8 cellular contexts compared by ENCODE assay signal in the genomic region with DNA sequence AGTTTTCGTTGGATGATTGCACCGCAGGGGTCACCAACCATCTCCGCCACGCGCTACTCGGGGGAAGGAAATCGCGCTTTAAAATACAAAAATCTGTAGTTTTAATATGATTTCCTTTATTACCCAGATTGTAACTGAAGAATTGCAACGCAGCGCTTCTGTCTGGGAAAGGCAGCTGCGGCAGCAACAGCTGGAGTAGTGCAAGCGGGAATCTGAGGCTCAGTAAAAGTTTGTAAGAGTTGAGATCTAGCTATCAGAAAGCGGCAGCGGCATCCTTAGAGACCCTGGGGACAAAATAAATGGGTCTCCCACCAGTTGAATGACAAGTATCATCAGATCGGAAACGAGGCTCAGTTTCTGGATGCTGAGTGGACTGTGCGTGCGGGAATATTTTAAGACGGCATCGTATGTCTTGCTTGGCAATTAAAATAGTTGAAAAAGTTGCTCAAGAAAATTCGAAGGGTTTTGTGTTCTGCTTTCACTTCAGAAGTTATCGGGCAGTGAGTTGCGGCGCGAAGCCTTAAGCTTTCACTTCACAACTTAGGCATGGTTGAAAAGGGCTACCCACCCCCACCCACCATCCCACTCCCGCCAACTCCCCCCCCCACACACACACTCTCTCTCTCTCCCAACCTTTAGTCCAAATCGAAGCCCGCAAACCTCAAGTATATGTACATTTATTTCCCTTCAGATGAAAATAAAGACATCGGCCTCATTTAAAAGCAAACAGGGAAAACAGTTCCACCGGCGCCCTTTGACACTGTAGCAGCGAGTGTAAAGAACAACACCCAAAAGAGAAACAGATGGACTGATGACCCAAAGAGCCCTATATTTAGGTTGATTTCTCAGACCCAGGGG. TPM values are rescaled to one million over a fixed set of nuclear protein-coding genes. Genes with fewer than 3 reads are reported as not detected.
DNase-seq lines count a peak whose midpoint lies in the region; ATAC-seq, FAIRE-seq and TF ChIP-seq lines count a peak whose summit lies in the region.

No MANE protein-coding gene starts in this region.

- H3K4me3 ChIP-seq in SK-N-SH (ENCODE audit: low read depth in 2 of 2, low read length in 1 of 2), result peak overlapping the region; percentile 47 to 63
- peak overlapping the region; percentile 74 for H3K4me3 ChIP-seq in astrocyte (ENCODE audit: insufficient read depth, low read depth, low read length)

- no peak for TF ChIP-seq CTCF in SK-N-SH (IDR thresholded peaks at IDR 0.05)
- TF ChIP-seq CTCF in astrocyte (IDR thresholded peaks at IDR 0.05; ENCODE audit: insufficient read depth, low read depth, low read length), result no peak

- ATAC-seq in SK-N-SH treated with all-trans-retinoic acid at 6 μM for 48 hours (no peak), GM21526 (IDR thresholded peaks at IDR 0.05; ENCODE audit: low FRiP score, unreplicated experiment) (no peak)
- ATAC-seq in stimulated activated naive CD8-positive, alpha-beta T cell treated with anti-CD3 and anti-CD28 coated beads, Interleukin-15, amount 100 ng/mL, for 72 hours, result no peak

- no peak for TF ChIP-seq EP300 in SK-N-SH (IDR thresholded peaks at IDR 0.05; ENCODE audit: borderline replicate concordance in 1 of 2, low read depth in 1 of 2, low read length in 1 of 2)

- H3K36me3 ChIP-seq in SK-N-SH (replicated peaks in 1 of 2; ENCODE audit: control insufficient read depth in 1 of 2, insufficient read depth in 2 of 2, low read length in 1 of 2) (no peaks in the 10 kb centered on the region), astrocyte (ENCODE audit: insufficient read depth, low read length) (no peaks in the 10 kb centered on the region)

- WGBS in SK-N-SH (ENCODE audit: low lambda C conversion rate), result 14% methylated on average over 32 of the region's 32 CpGs

- POLR2A ChIA-PET in SK-N-SH (lab: Yijun Ruan, JAX), result no interaction called here

- H3K9me3 ChIP-seq in SK-N-SH (no peaks in the 10 kb centered on the region), astrocyte (ENCODE audit: insufficient read depth, low read depth, low read length) (no peaks in the 10 kb centered on the region)

- H3K79me2 ChIP-seq in SK-N-SH (ENCODE audit: insufficient read depth), result no peaks in the 10 kb centered on the region
- no peaks in the 10 kb centered on the region for H3K79me2 ChIP-seq in astrocyte (ENCODE audit: insufficient read depth, low read length)

- no peaks in the 10 kb centered on the region for H4K20me1 ChIP-seq in SK-N-SH (ENCODE audit: insufficient read depth)
- H4K20me1 ChIP-seq in astrocyte (ENCODE audit: insufficient read depth, low read length), result peaks cover 5% of the 10 kb centered on the region

- no peak overlapping the region for H3K27ac ChIP-seq in SK-N-SH (ENCODE audit: low read depth in 2 of 2, low read length in 1 of 2)
- peak overlapping the region; percentile 18 for H3K27ac ChIP-seq in astrocyte (ENCODE audit: low read depth, low read length)

- DNase-seq in SK-N-SH (peak; percentile 29), astrocyte (ENCODE audit: low read depth) (peak; percentile 23), immature natural killer cell (peak in 1 of 3 donors; percentile 3), HuH-7 (ENCODE audit: low spot score) (no peak), NCI-H82 (lab: John Stamatoyannopoulos, UW) (no peak)
- DNase-seq in stimulated activated naive CD8-positive, alpha-beta T cell treated with anti-CD3 and anti-CD28 coated beads, Interleukin-15, amount 100 ng/mL, for 72 hours, result no peak

- H3K4me1 Mint-ChIP-seq in astrocyte (ENCODE audit: low read depth, unreplicated experiment) (peaks cover 12% of the 10 kb centered on the region), immature natural killer cell (peaks cover 39 to 55% of the 10 kb centered on the region in 2 donors)
- peaks cover 61% of the 10 kb centered on the region for H3K4me1 Mint-ChIP-seq in stimulated activated naive CD8-positive, alpha-beta T cell treated with anti-CD3 and anti-CD28 coated beads, Interleukin-15, amount 100 ng/mL, for 72 hours

- H2AFZ ChIP-seq in SK-N-SH (ENCODE audit: low read depth), result peak overlapping the region; percentile 66; the same call in 1 of the 2 replicates
- H2AFZ ChIP-seq in astrocyte (ENCODE audit: low read depth, low read length), result peak overlapping the region; percentile 75

- H3K27me3 ChIP-seq in SK-N-SH (ENCODE audit: insufficient read depth), result peaks cover 80% of the 10 kb centered on the region
- peaks cover 70% of the 10 kb centered on the region for H3K27me3 ChIP-seq in astrocyte (ENCODE audit: insufficient read depth, low read length)

- H3F3A ChIP-seq in SK-N-SH (replicated peaks; ENCODE audit: insufficient read depth), result peaks cover 5% of the 10 kb centered on the region

- H3K27me3 Mint-ChIP-seq in astrocyte (ENCODE audit: low read depth, unreplicated experiment) (peaks cover 62% of the 10 kb centered on the region), immature natural killer cell (ENCODE audit: low read depth in 3 of 3) (peaks cover 45 to 56% (median 45%) of the 10 kb centered on the region in 3 donors)
- H3K27me3 Mint-ChIP-seq in stimulated activated naive CD8-positive, alpha-beta T cell treated with anti-CD3 and anti-CD28 coated beads, Interleukin-15, amount 100 ng/mL, for 72 hours, result peaks cover 93% of the 10 kb centered on the region

- H3K9ac ChIP-seq in SK-N-SH (no peak overlapping the region), astrocyte (ENCODE audit: low read length) (peak overlapping the region; percentile 72)

- no peaks in the 10 kb centered on the region for H3K36me3 Mint-ChIP-seq in astrocyte (ENCODE audit: low read depth, unreplicated experiment)
- peaks cover 0 to 3% (median 3%) of the 10 kb centered on the region in 3 donors for H3K36me3 Mint-ChIP-seq in immature natural killer cell

- peaks cover 9 to 15% of the 10 kb centered on the region in 2 experiments; a peak in 1 of 4 replicates for H3K4me1 ChIP-seq in SK-N-SH (ENCODE audit: control insufficient read depth in 1 of 2, insufficient read depth in 2 of 2, low read depth in 1 of 2, low read length in 1 of 2)
- H3K4me1 ChIP-seq in astrocyte (ENCODE audit: insufficient read depth, low read length), result peaks cover 18% of the 10 kb centered on the region

- H3K9me2 ChIP-seq in SK-N-SH, result no peaks in the 10 kb centered on the region

- CTCF ChIA-PET in SK-N-SH (lab: Yijun Ruan, JAX), result interaction anchor here (0.8 to 14.6 kb wide), 5 partner anchors 8 to 528 kb away, joined by 3 to 322 read pairs (median 8); no protein-coding TSS in a partner anchor

- H3K9me3 Mint-ChIP-seq in astrocyte (ENCODE audit: unreplicated experiment) (no peaks in the 10 kb centered on the region), immature natural killer cell (peaks cover 0 to 2% (median 0%) of the 10 kb centered on the region in 6 donors)
- H3K9me3 Mint-ChIP-seq in stimulated activated naive CD8-positive, alpha-beta T cell treated with anti-CD3 and anti-CD28 coated beads, Interleukin-15, amount 100 ng/mL, for 72 hours, result no peaks in the 10 kb centered on the region

- H3K4me3 Mint-ChIP-seq in astrocyte (ENCODE audit: unreplicated experiment), result peak overlapping the region; percentile 91
- peak overlapping the region; percentile 77 to 89 (median 87) for H3K4me3 Mint-ChIP-seq in immature natural killer cell
- peak overlapping the region; percentile 87 for H3K4me3 Mint-ChIP-seq in stimulated activated naive CD8-positive, alpha-beta T cell treated with anti-CD3 and anti-CD28 coated beads, Interleukin-15, amount 100 ng/mL, for 72 hours

- H3K27ac Mint-ChIP-seq in astrocyte (ENCODE audit: unreplicated experiment) (peak overlapping the region; percentile 62), immature natural killer cell (no peak overlapping the region)
- H3K27ac Mint-ChIP-seq in stimulated activated naive CD8-positive, alpha-beta T cell treated with anti-CD3 and anti-CD28 coated beads, Interleukin-15, amount 100 ng/mL, for 72 hours, result peak overlapping the region in 1 of 2 donors; percentile 81

- H3K4me2 ChIP-seq in SK-N-SH (peak overlapping the region; percentile 93), astrocyte (ENCODE audit: low read length) (peak overlapping the region; percentile 97)

- FAIRE-seq in astrocyte (lab: Jason Lieb, UNC), result no peak

- TF ChIP-seq RAD21 in SK-N-SH (IDR thresholded peaks at IDR 0.05; ENCODE audit: low read length), result no peak

TF ChIP-seq in SK-N-SH, 30 proteins besides CTCF, POLR2A, EP300 and RAD21:
- TF ChIP-seq EZH2phosphoT487 (IDR thresholded peaks at IDR 0.05; ENCODE audit: borderline replicate concordance, low read depth) (peak; percentile 96; the same call in 1 of the 2 replicates), RCOR1 (IDR thresholded peaks at IDR 0.05; ENCODE audit: low read length) (no peak)

TF ChIP-seq in SK-N-SH treated with all-trans-retinoic acid at 6 μM for 48 hours, 23 proteins besides CTCF, POLR2A, EP300 and RAD21:
- no peak for TF ChIP-seq ZFP30 (CRISPR knock-in tag; IDR thresholded peaks at IDR 0.05)
- TF ChIP-seq ZFP3 (CRISPR knock-in tag; IDR thresholded peaks at IDR 0.05), result no peak
- no peak for TF ChIP-seq PPARA (CRISPR knock-in tag; IDR thresholded peaks at IDR 0.05; ENCODE audit: borderline replicate concordance)
- no peak for TF ChIP-seq RARB (CRISPR knock-in tag; IDR thresholded peaks at IDR 0.05)
- no peak for TF ChIP-seq BACH2 (CRISPR knock-in tag; IDR thresholded peaks at IDR 0.05; ENCODE audit: borderline replicate concordance)
- TF ChIP-seq ZNF70 (CRISPR knock-in tag; IDR thresholded peaks at IDR 0.05), result no peak
- TF ChIP-seq ZC3H10 (CRISPR knock-in tag; IDR thresholded peaks at IDR 0.05), result no peak
- no peak for TF ChIP-seq ESRRG (CRISPR knock-in tag; IDR thresholded peaks at IDR 0.05)
- TF ChIP-seq ISL1 (CRISPR knock-in tag; IDR thresholded peaks at IDR 0.05), result no peak

RNA-seq across cellular contexts. Expression of a gene that starts 2.6 kb away (rescaled TPM):
- polyA plus RNA-seq in SK-N-SH (2012; rRNA removed), result 0.62 and 0.84 TPM in 2 replicates
- 0.50 and 0.67 TPM in 2 replicates for polyA plus RNA-seq in SK-N-SH (2012; cell fraction: cytosol; rRNA removed)
- 1.1 and 1.5 TPM in 2 replicates for polyA plus RNA-seq in SK-N-SH (2012; cell fraction: nucleus; rRNA removed)
- total RNA-seq in astrocyte, result 11.8 and 15.8 TPM in 2 replicates
- polyA plus RNA-seq in immature natural killer cell, result not detected

Comparison
In these comparisons a context has a peak if more than half of its experiments do, and no peak if none do; other contexts are left out.
1. DNase-seq: peak in SK-N-SH (single experiment) and astrocyte (single experiment); none in stimulated activated naive CD8-positive, alpha-beta T cell treated with anti-CD3 and anti-CD28 coated beads, Interleukin-15, amount 100 ng/mL, for 72 hours (0 of 2), HuH-7 (single experiment) and NCI-H82 (single experiment).
2. Peak in every context shown above with its lines, with median percentiles within 50 percentile points of each other: H3K4me3 Mint-ChIP-seq.